Comparison of ENCODE assay signal across 28 cellular contexts in genomic region chr11:46017341-46017740, GRCh38.
DNase-seq lines count a peak whose midpoint lies in the region; ATAC-seq and TF ChIP-seq lines count a peak whose summit lies in the region.
"Had no signal": no experiment of that assay in that cellular context is flagged by ENCODE, and none has a peak within 500 bp of the region (broad histone marks: within the 10 kb centered on the region; RNA-seq: fewer than 3 reads in every experiment).

No MANE protein-coding gene starts in this region.

- no peak for ATAC-seq in T-helper 17 cell

- TF ChIP-seq CTCF in endothelial cell (IDR thresholded peaks at IDR 0.05; ENCODE audit: unreplicated experiment) (peak; percentile 12), neural crest cell (conservative IDR thresholded peaks at IDR 0.05) (peak; percentile 33), osteocyte (IDR thresholded peaks at IDR 0.05) (no peak), transverse colon (IDR thresholded peaks at IDR 0.05) (peak in 1 of 5 experiments; percentile 12)

- H3K27ac ChIP-seq in transverse colon: no peak overlapping the region
- H3K27ac ChIP-seq: BLaER1 treated with 17β-estradiol and CSF1 and Interleukin-3, amounts not matched to agents 10 nM and 100 nM; GM23248; RWPE1; SK-N-MC had no signal

- H3K4me1 Mint-ChIP-seq in T-helper 17 cell (peaks cover 14% of the 10 kb centered on the region), endothelial cell (ENCODE audit: unreplicated experiment) (no peaks in the 10 kb centered on the region), neural crest cell (peaks cover 5% of the 10 kb centered on the region), osteocyte (ENCODE audit: unreplicated experiment) (peaks cover 5% of the 10 kb centered on the region)

- H3K9me3 Mint-ChIP-seq in endothelial cell (ENCODE audit: unreplicated experiment): no peaks in the 10 kb centered on the region
- no peaks in the 10 kb centered on the region for H3K9me3 Mint-ChIP-seq in neural crest cell
- no peaks in the 10 kb centered on the region for H3K9me3 Mint-ChIP-seq in osteocyte (ENCODE audit: unreplicated experiment)

- in situ Hi-C loops in transverse colon (cut with MboI; ENCODE audit: low pct_ligation_motif_present in 1 of 4, low pct_unique_long_range_greater_than_20kb in 1 of 4, low sequenced_read_pairs in 3 of 4): no loop called here

- H3K36me3 Mint-ChIP-seq in T-helper 17 cell (ENCODE audit: low read depth) (peaks cover 2% of the 10 kb centered on the region), endothelial cell (ENCODE audit: low read depth, unreplicated experiment) (no peaks in the 10 kb centered on the region), neural crest cell (ENCODE audit: low read depth) (peaks cover 7% of the 10 kb centered on the region), osteocyte (ENCODE audit: unreplicated experiment) (peaks cover 15% of the 10 kb centered on the region)

- peak overlapping the region; percentile 17 for H3K27ac Mint-ChIP-seq in T-helper 17 cell
- H3K27ac Mint-ChIP-seq in endothelial cell (ENCODE audit: unreplicated experiment): no peak overlapping the region
- H3K27ac Mint-ChIP-seq in neural crest cell (ENCODE audit: unreplicated experiment): no peak overlapping the region
- H3K27ac Mint-ChIP-seq in osteocyte (ENCODE audit: unreplicated experiment): no peak overlapping the region
- H3K27ac Mint-ChIP-seq: CD4-positive, alpha-beta memory T cell had no signal

- intact Hi-C loops in transverse colon (cut with DNase I; ENCODE audit: low total_unique reads): no loop called here
- intact Hi-C loops in head of caudate nucleus (cut with DNase I): no loop called here

- TF ChIP-seq EP300 in transverse colon (IDR thresholded peaks at IDR 0.05; ENCODE audit: low read depth): no peak

- H3K27me3 ChIP-seq in transverse colon: no peaks in the 10 kb centered on the region
- H3K27me3 ChIP-seq: BLaER1 treated with 17β-estradiol and CSF1 and Interleukin-3, amounts not matched to agents 10 nM and 100 nM; MG63 had no signal

- H3K9me3 ChIP-seq in T-helper 17 cell (ENCODE audit: control insufficient read depth, low read length, poor library complexity, severe bottlenecking): no peaks in the 10 kb centered on the region
- H3K9me3 ChIP-seq in transverse colon: no peaks in the 10 kb centered on the region
- H3K9me3 ChIP-seq: MG63 had no signal

- H3K27me3 Mint-ChIP-seq in T-helper 17 cell (no peaks in the 10 kb centered on the region), endothelial cell (ENCODE audit: unreplicated experiment) (no peaks in the 10 kb centered on the region), neural crest cell (ENCODE audit: low read depth) (no peaks in the 10 kb centered on the region), osteocyte (ENCODE audit: unreplicated experiment) (no peaks in the 10 kb centered on the region)
- H3K27me3 Mint-ChIP-seq: CD4-positive, alpha-beta memory T cell had no signal

- no peak for TF ChIP-seq POLR2A in transverse colon (IDR thresholded peaks at IDR 0.05)

- H3K4me1 ChIP-seq in transverse colon: no peaks in the 10 kb centered on the region
- H3K4me1 ChIP-seq: BLaER1 treated with 17β-estradiol and CSF1 and Interleukin-3, amounts not matched to agents 10 nM and 100 nM had no signal

- 54 to 58% methylated on average over 1 of the region's 1 CpG for WGBS in transverse colon (ENCODE audit: low coverage in 1 of 2), 2 donors

- H3K4me3 ChIP-seq in transverse colon: no peak overlapping the region
- H3K4me3 ChIP-seq: BLaER1 treated with 17β-estradiol and CSF1 and Interleukin-3, amounts not matched to agents 10 nM and 100 nM; GM23248; MG63; SK-N-MC had no signal

- DNase-seq in ELR (ENCODE audit: low read depth) (peak; percentile 5), T-helper 17 cell (no peak), endothelial cell (ENCODE audit: low spot score) (no peak), neural crest cell (ENCODE audit: low read depth, low spot score) (no peak), GDM1 (lab: John Stamatoyannopoulos, UW) (no peak), osteocyte (ENCODE audit: extremely low spot score, unreplicated experiment) (no peak), transverse colon (no peak), head of caudate nucleus (no peak)
- DNase-seq: AML-193; Caco-2; CD4-positive, alpha-beta memory T cell; DMS79; EL; GM23248; HCEC 1CT; KG1; MG63; NCI-H1694; NCI-H2029 treated with DMSO at 0.1 percent for 48 hours; NCI-H446 treated with DMSO at 0.1 percent for 48 hours; NCI-H526; NCI-H82; NK-92 treated with Interleukin-12 subunit alpha and Interleukin-12 subunit beta, amount 100 ng/mL, for 24 hours; SHP77; SW 1271 had no signal

- H3K4me3 Mint-ChIP-seq in T-helper 17 cell (no peak overlapping the region), endothelial cell (ENCODE audit: unreplicated experiment) (no peak overlapping the region), neural crest cell (no peak overlapping the region), osteocyte (ENCODE audit: unreplicated experiment) (no peak overlapping the region)

- no peaks in the 10 kb centered on the region for H3K36me3 ChIP-seq in transverse colon
- H3K36me3 ChIP-seq: MG63 had no signal
